In the genomic region with DNA sequence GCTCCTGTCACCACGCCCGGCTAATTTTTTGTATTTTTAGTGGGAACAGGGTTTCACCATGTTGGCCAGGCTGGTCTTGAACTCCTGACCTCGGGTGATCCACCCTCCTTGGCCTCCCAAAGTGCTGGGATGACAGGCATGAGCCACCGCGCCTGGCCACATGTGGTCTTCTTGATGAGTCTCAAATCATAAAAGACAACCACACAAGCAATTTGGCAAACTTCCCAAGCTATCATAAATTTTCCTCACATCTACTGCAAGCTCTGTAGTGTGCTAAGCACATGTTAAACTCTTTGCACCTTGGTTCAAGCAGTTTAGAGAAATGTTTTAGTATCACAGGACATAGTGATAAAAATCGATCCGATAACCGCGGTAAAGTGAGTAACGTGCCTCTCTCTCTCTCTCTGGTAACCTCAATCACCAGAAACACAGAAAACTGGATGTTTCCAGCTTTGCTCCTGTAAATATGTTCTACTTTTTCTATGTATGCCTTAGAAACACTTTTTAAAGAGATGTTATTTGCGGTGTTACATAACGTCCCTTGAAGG, we compare ENCODE assay signal across 24 cellular contexts.
DNase-seq lines count a peak whose midpoint lies in the region; ATAC-seq, FAIRE-seq and TF ChIP-seq lines count a peak whose summit lies in the region.
"Had no signal": no experiment of that assay in that cellular context is flagged by ENCODE, and none has a peak within 500 bp of the region (broad histone marks: within the 10 kb centered on the region; RNA-seq: fewer than 3 reads in every experiment).

No MANE protein-coding gene starts in this region.

- intact Hi-C loops in K562 (cut with micrococcal nuclease) (no loop called here), stomach (cut with DNase I; ENCODE audit: low total_unique reads) (no loop called here)

- H3K4me3 ChIP-seq in HEK293 (ENCODE audit: low read depth, low read length) = no peak overlapping the region
- no peak overlapping the region for H3K4me3 ChIP-seq in K562
- no peak overlapping the region for H3K4me3 ChIP-seq in stomach
- H3K4me3 ChIP-seq: spleen had no signal

- H3K27me3 ChIP-seq in K562 (ENCODE audit: control insufficient read depth in 2 of 2, insufficient read depth in 2 of 2, low read length in 2 of 2) = no peaks in the 10 kb centered on the region
- no peaks in the 10 kb centered on the region for H3K27me3 ChIP-seq in stomach
- H3K27me3 ChIP-seq: neutrophil, spleen had no signal

- no peak overlapping the region for H3K9ac ChIP-seq in K562 (ENCODE audit: insufficient read depth in 1 of 2, low read depth in 2 of 2, low read length in 2 of 2)

- POLR2A ChIA-PET in HEK293 (lab: Yijun Ruan, JAX) (no interaction called here), K562 (lab: Yijun Ruan, JAX) (no interaction called here)

- no peak for TF ChIP-seq RAD21 in K562 (CRISPR knock-in tag; conservative IDR thresholded peaks at IDR 0.05 in 1 of 2, IDR thresholded peaks at IDR 0.05 in 1 of 2)

- WGBS in K562 (ENCODE audit: insufficient coverage, low coverage, missing lambda C conversion rate) = 29% methylated on average over 7 of the region's 12 CpGs
- WGBS in stomach, 5 donors = 81 to 95% (median 91%) methylated on average over 12 of the region's 12 CpGs

- CTCF ChIA-PET in HEK293 (lab: Yijun Ruan, JAX) (no interaction called here), K562 (lab: Yijun Ruan, JAX; ENCODE audit: low intra/inter-chr PET ratio) (no interaction called here)

- H3K4me1 ChIP-seq in HEK293 (ENCODE audit: control insufficient read depth, insufficient read depth, low read length) (no peaks in the 10 kb centered on the region), K562 (replicated peaks in 1 of 2; ENCODE audit: control insufficient read depth in 2 of 2, insufficient read depth in 2 of 2, low read length in 2 of 2) (peaks cover 0 to 5% of the 10 kb centered on the region in 2 experiments; a peak in 2 of 5 replicates), stomach (no peaks in the 10 kb centered on the region)
- H3K4me1 ChIP-seq: spleen had no signal

- DNase-seq in AG08395 (ENCODE audit: low spot score) (peak; percentile 15), K562 (ENCODE audit: extremely low read depth in 1 of 4, low spot score in 3 of 4) (peak in 1 of 4 experiments; percentile 52), myocyte (ENCODE audit: low read depth) (peak; percentile 12), stomach (no peak), NCI-H226 (no peak), GDM1 (lab: John Stamatoyannopoulos, UW) (no peak)
- DNase-seq in activated naive CD4-positive, alpha-beta T cell treated with anti-CD3 and anti-CD28 coated beads, Interleukin-2, amount 50 U/mL, for 72 hours (ENCODE audit: low spot score in 2 of 2) = no peak
- DNase-seq: activated CD4-positive, CD25-positive, alpha-beta regulatory T cell; activated CD8-positive, alpha-beta T cell treated with anti-CD3 and anti-CD28 coated beads for 36 hours; activated gamma-delta T cell; activated T-cell treated with anti-CD3 and anti-CD28 coated beads for 4 hours; head of caudate nucleus; left ventricle myocardium superior; NCI-H1092 treated with DMSO at 0.1 percent for 48 hours; NCI-H1930; NCI-H345; NCI-H774; spleen; stimulated activated CD4-positive, alpha-beta T cell treated with anti-CD3 and anti-CD28 coated beads, Interleukin-4, amount 100 ng/mL, for 24 hours; T-helper 9 cell had no signal

- no peaks in the 10 kb centered on the region for H3K79me2 ChIP-seq in K562 (ENCODE audit: control insufficient read depth, insufficient read depth, low read length)

- H3K9me3 ChIP-seq in HEK293 (ENCODE audit: control insufficient read depth, insufficient read depth, low read depth, low read length) = no peaks in the 10 kb centered on the region
- H3K9me3 ChIP-seq in K562 (replicated peaks; ENCODE audit: control insufficient read depth, insufficient read depth, low read depth, low read length) = no peaks in the 10 kb centered on the region
- H3K9me3 ChIP-seq in stomach = no peaks in the 10 kb centered on the region
- H3K9me3 ChIP-seq: neutrophil had no signal

- H3K36me3 ChIP-seq in HEK293 (ENCODE audit: control insufficient read depth in 2 of 2, insufficient read depth in 1 of 2, low read length in 2 of 2) = no peaks in the 10 kb centered on the region; a peak in 1 of 3 replicates
- H3K36me3 ChIP-seq in K562 (ENCODE audit: control insufficient read depth, insufficient read depth, low read length) = no peaks in the 10 kb centered on the region
- H3K36me3 ChIP-seq in stomach = peaks cover 0 to 38% (median 35%) of the 10 kb centered on the region in 4 donors

- in situ Hi-C loops in K562 (cut with MboI) = no loop called here

- BruUV-seq in K562 (replicated peaks; lab: Mats Ljungman, UMichigan) = no TSS peak

- H3K36me3 Mint-ChIP-seq in activated naive CD4-positive, alpha-beta T cell treated with anti-CD3 and anti-CD28 coated beads, Interleukin-2, amount 50 U/mL, for 72 hours = peaks cover 25 to 53% of the 10 kb centered on the region in 2 donors

- no peak for ATAC-seq in K562
- ATAC-seq in activated naive CD4-positive, alpha-beta T cell treated with anti-CD3 and anti-CD28 coated beads, Interleukin-2, amount 50 U/mL, for 72 hours = no peak
- ATAC-seq: activated CD8-positive, alpha-beta T cell treated with anti-CD3 and anti-CD28 coated beads for 36 hours; left ventricle myocardium superior had no signal

- no peak overlapping the region for H3K4me2 ChIP-seq in K562 (ENCODE audit: insufficient read depth, low read length)

- H3K27ac ChIP-seq in HEK293 (ENCODE audit: extremely low read depth, low read depth, low read length) (no peak overlapping the region), K562 (ENCODE audit: extremely low read depth, low read depth, low read length) (no peak overlapping the region), stomach (no peak overlapping the region)
- H3K27ac ChIP-seq: neutrophil, spleen had no signal

- FAIRE-seq in K562 (lab: Jason Lieb, UNC) = no peak

- no peaks in the 10 kb centered on the region for H4K20me1 ChIP-seq in K562 (replicated peaks; ENCODE audit: control insufficient read depth, insufficient read depth, low read length)

- peak overlapping the region; percentile 62; the same call in 1 of the 2 replicates for H2AFZ ChIP-seq in K562 (ENCODE audit: low read depth, low read length)

- no peak for TF ChIP-seq CTCF in HEK293 (tag by site-specific recombination; IDR thresholded peaks at IDR 0.05)
- TF ChIP-seq CTCF in K562 (IDR thresholded peaks at IDR 0.05 in 2 of 3, conservative IDR thresholded peaks at IDR 0.05 in 1 of 3; ENCODE audit: insufficient read depth in 2 of 3, low read depth in 1 of 3, low read length in 3 of 3) = no peak
- TF ChIP-seq CTCF in stomach (IDR thresholded peaks at IDR 0.05) = no peak

- TF ChIP-seq EP300 in K562 (IDR thresholded peaks at IDR 0.05; ENCODE audit: low read length) (no peak), stomach (IDR thresholded peaks at IDR 0.05) (no peak)

- no peaks in the 10 kb centered on the region for H3K9me1 ChIP-seq in K562 (ENCODE audit: control insufficient read depth, insufficient read depth, low read length)

- TF ChIP-seq POLR2A in K562 (conservative IDR thresholded peaks at IDR 0.05) = no peak
- TF ChIP-seq POLR2A in stomach (IDR thresholded peaks at IDR 0.05) = no peak

- H3K27ac Mint-ChIP-seq in activated naive CD4-positive, alpha-beta T cell treated with anti-CD3 and anti-CD28 coated beads, Interleukin-2, amount 50 U/mL, for 72 hours = no peak overlapping the region
- H3K27ac Mint-ChIP-seq: activated CD8-positive, alpha-beta T cell treated with anti-CD3 and anti-CD28 coated beads for 36 hours; stimulated activated naive CD8-positive, alpha-beta T cell treated with anti-CD3 and anti-CD28 coated beads, Interleukin-15, Interleukin-2, amounts not matched to agents 100 ng/mL and 50 ng/mL, for 24 hours; type B pancreatic cell had no signal

- peaks cover 5 to 16% of the 10 kb centered on the region in 2 donors for H3K9me3 Mint-ChIP-seq in activated naive CD4-positive, alpha-beta T cell treated with anti-CD3 and anti-CD28 coated beads, Interleukin-2, amount 50 U/mL, for 72 hours
- H3K9me3 Mint-ChIP-seq: type B pancreatic cell had no signal

TF ChIP-seq in HEK293, 187 proteins besides CTCF, POLR2A, EP300 and RAD21 (continues in another document):
- no peak for TF ChIP-seq TCF7L2 (IDR thresholded peaks at IDR 0.05; ENCODE audit: borderline replicate concordance, low read depth, low read length)
- TF ChIP-seq ZNF146 (tag by site-specific recombination; IDR thresholded peaks at IDR 0.05) = no peak

TF ChIP-seq in K562, 482 proteins besides CTCF, POLR2A, EP300 and RAD21 (continues in another document):
- TF ChIP-seq ZFP30 (CRISPR knock-in tag; IDR thresholded peaks at IDR 0.05; ENCODE audit: borderline replicate concordance) (no peak), CBFA2T3 (IDR thresholded peaks at IDR 0.05) (0 out of 2 replicates have a peak, but pooled peaks have one; percentile 11), ZNF23 (CRISPR knock-in tag; IDR thresholded peaks at IDR 0.05) (no peak), MAFF (IDR thresholded peaks at IDR 0.05; ENCODE audit: low read length) (no peak), SUPT5H (IDR thresholded peaks at IDR 0.05) (no peak), RFX1 (IDR thresholded peaks at IDR 0.05) (no peak), NEUROD1 (IDR thresholded peaks at IDR 0.05; ENCODE audit: borderline replicate concordance, low read depth, low read length, partially characterized antibody) (no peak), CCAR2 (IDR thresholded peaks at IDR 0.05; ENCODE audit: low read depth, low read length) (no peak), KLF10 (CRISPR knock-in tag; IDR thresholded peaks at IDR 0.05) (no peak), NFIC (IDR thresholded peaks at IDR 0.05) (peak; percentile 79), TFAM (CRISPR knock-in tag; conservative IDR thresholded peaks at IDR 0.05) (no peak), MBD2 (IDR thresholded peaks at IDR 0.05; ENCODE audit: borderline replicate concordance, low read depth) (no peak), KLF13 (tag; IDR thresholded peaks at IDR 0.05; ENCODE audit: borderline replicate concordance, low read depth) (no peak), SRF (CRISPR knock-in tag; IDR thresholded peaks at IDR 0.05) (no peak)
- TF ChIP-seq, protein P1, sequence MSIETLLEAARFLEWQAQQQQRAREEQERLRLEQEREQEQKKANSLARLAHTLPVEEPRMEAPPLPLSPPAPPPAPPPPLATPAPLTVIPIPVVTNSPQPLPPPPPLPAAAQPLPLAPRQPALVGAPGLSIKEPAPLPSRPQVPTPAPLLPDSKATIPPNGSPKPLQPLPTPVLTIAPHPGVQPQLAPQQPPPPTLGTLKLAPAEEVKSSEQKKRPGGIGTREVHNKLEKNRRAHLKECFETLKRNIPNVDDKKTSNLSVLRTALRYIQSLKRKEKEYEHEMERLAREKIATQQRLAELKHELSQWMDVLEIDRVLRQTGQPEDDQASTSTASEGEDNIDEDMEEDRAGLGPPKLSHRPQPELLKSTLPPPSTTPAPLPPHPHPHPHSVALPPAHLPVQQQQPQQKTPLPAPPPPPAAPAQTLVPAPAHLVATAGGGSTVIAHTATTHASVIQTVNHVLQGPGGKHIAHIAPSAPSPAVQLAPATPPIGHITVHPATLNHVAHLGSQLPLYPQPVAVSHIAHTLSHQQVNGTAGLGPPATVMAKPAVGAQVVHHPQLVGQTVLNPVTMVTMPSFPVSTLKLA (conservative IDR thresholded peaks at IDR 0.05) = 0 out of 4 replicates have a peak, but pooled peaks of 1 of the 2 experiments have one; percentile 11

Comparison
In these comparisons a context has a peak if more than half of its experiments do, and no peak if none do; other contexts are left out.
1. DNase-seq: peak in AG08395 (single experiment) and myocyte (single experiment); none in activated naive CD4-positive, alpha-beta T cell treated with anti-CD3 and anti-CD28 coated beads, Interleukin-2, amount 50 U/mL, for 72 hours (0 of 2), stomach (single experiment), NCI-H226 (single experiment) and GDM1 (single experiment).